Comparison of ENCODE assay signal across 8 cellular contexts in genomic region chr12:12718853-12719252, GRCh38. TPM values are rescaled to one million over a fixed set of nuclear protein-coding genes. Genes with fewer than 3 reads are reported as not detected.
DNase-seq lines count a peak whose midpoint lies in the region; ATAC-seq, FAIRE-seq and TF ChIP-seq lines count a peak whose summit lies in the region.

No MANE protein-coding gene starts in this region.

- 21% methylated on average over 14 of the region's 14 CpGs; no CpG with 5 or more reads in 1 of the 2 experiments for WGBS in H1 (ENCODE audit: extremely low coverage in 1 of 2, insufficient coverage in 1 of 2, insufficient read length in 1 of 2, insufficient replicate concordance in 2 of 2, low coverage in 1 of 2, low lambda C conversion rate in 2 of 2, missing lambda C conversion rate in 1 of 2), 2 experiments

- DNase-seq in cardiac muscle cell (ENCODE audit: low read depth in 1 of 2, low spot score in 1 of 2) (peak in 1 of 2 donors; percentile 27), left cardiac atrium (no peak), RPMI8226 (peak; percentile 52), H1 (ENCODE audit: low read depth in 1 of 2, low spot score in 2 of 2) (no peak), nephron progenitor cell (peak; percentile 7), HuH-7 (ENCODE audit: low spot score) (no peak), NCI-H1048 (lab: John Stamatoyannopoulos, UW) (no peak), SHP77 (lab: John Stamatoyannopoulos, UW) (no peak)

- H3K9me3 ChIP-seq in cardiac muscle cell (ENCODE audit: low read depth) (no peaks in the 10 kb centered on the region), H1 (ENCODE audit: insufficient read depth in 2 of 2, low read depth in 1 of 2, low read length in 1 of 2) (no peaks in the 10 kb centered on the region)

- peaks cover 10 to 12% of the 10 kb centered on the region in 2 experiments for H4K20me1 ChIP-seq in H1 (replicated peaks in 1 of 2; ENCODE audit: control insufficient read depth in 1 of 2, insufficient read depth in 2 of 2, low read length in 2 of 2)

- H3K9me3 Mint-ChIP-seq in nephron progenitor cell = no peaks in the 10 kb centered on the region

- H4K5ac ChIP-seq in H1 (ENCODE audit: insufficient read length, low read depth, low read length) = no peak overlapping the region

- H2BK20ac ChIP-seq in H1 (ENCODE audit: low read length) = no peak overlapping the region

- peaks cover 78% of the 10 kb centered on the region for H3K4me1 Mint-ChIP-seq in nephron progenitor cell

- no peak overlapping the region for H3K4ac ChIP-seq in H1 (replicated peaks; ENCODE audit: insufficient read length, low read depth, low read length)

- H3K9ac ChIP-seq in H1 (replicated peaks in 1 of 4; ENCODE audit: extremely low read depth in 1 of 4, low read depth in 3 of 4, low read length in 3 of 4) = peak overlapping the region in 3 of 4 experiments; percentile 8 to 51 (median 18); a peak in 3 of 7 replicates

- H3K23ac ChIP-seq in H1 (ENCODE audit: insufficient read length) = no peak overlapping the region

- H2AFZ ChIP-seq in H1 (ENCODE audit: low read length) = no peak overlapping the region

- no peak overlapping the region for H2BK12ac ChIP-seq in H1 (ENCODE audit: low read depth, low read length)

- TF ChIP-seq CTCF in cardiac muscle cell (IDR thresholded peaks at IDR 0.05; ENCODE audit: low read depth, low read length) (no peak), H1 (IDR thresholded peaks at IDR 0.05; ENCODE audit: control extremely low read depth in 1 of 3, insufficient read depth in 1 of 3, low read depth in 1 of 3, low read length in 3 of 3) (no peak), nephron progenitor cell (IDR thresholded peaks at IDR 0.05) (no peak)

- CTCF ChIA-PET in H1 (lab: Charles Lee; ENCODE audit: partially characterized antibody) = interaction anchor here (0.8 to 2.4 kb wide), 5 partner anchors 14 to 73 kb away, joined by 3 to 12 read pairs (median 4); no protein-coding TSS in a partner anchor

- peaks cover 20% of the 10 kb centered on the region for H3K27me3 Mint-ChIP-seq in nephron progenitor cell (ENCODE audit: low read depth, poor library complexity)

- no peak overlapping the region for H3K56ac ChIP-seq in H1 (replicated peaks; ENCODE audit: insufficient read length, low read depth, low read length)

- H3K27ac Mint-ChIP-seq in nephron progenitor cell = peak overlapping the region; percentile 44

- no peak for ATAC-seq in left cardiac atrium

- H3K4me3 ChIP-seq in cardiac muscle cell (peak overlapping the region; percentile 98), H1 (ENCODE audit: extremely low read depth in 1 of 4, insufficient read depth in 2 of 4, low read depth in 3 of 4, low read length in 4 of 4) (peak overlapping the region; percentile 89 to 99 (median 94); a peak in 7 of 8 replicates)

- peaks cover 7% of the 10 kb centered on the region; the same call in 1 of the 2 replicates for H3K79me1 ChIP-seq in H1 (ENCODE audit: low read depth, low read length)

- H3K79me2 ChIP-seq in H1 (ENCODE audit: control insufficient read depth in 1 of 2, insufficient read depth in 2 of 2, low read length in 2 of 2) = peaks cover 8 to 26% of the 10 kb centered on the region in 2 experiments; a peak in 3 of 4 replicates

- peaks cover 32% of the 10 kb centered on the region for H3K36me3 Mint-ChIP-seq in nephron progenitor cell (ENCODE audit: low read depth)

- H3K27ac ChIP-seq in cardiac muscle cell (no peak overlapping the region), H1 (ENCODE audit: low read depth, low read length) (no peak overlapping the region)

- TF ChIP-seq EP300 in H1 (IDR thresholded peaks at IDR 0.05; ENCODE audit: borderline replicate concordance in 1 of 2, low read depth in 2 of 2, low read length in 2 of 2) = no peak

- TF ChIP-seq POLR2A in H1 (IDR thresholded peaks at IDR 0.05; ENCODE audit: control extremely low read depth in 1 of 2, low read depth in 2 of 2, low read length in 2 of 2) = no peak

- H3K23me2 ChIP-seq in H1 (ENCODE audit: low read depth, low read length) = peaks cover 16% of the 10 kb centered on the region

- peak overlapping the region; percentile 95 to 96 for H3K4me2 ChIP-seq in H1 (ENCODE audit: insufficient read depth in 1 of 2, low read depth in 2 of 2, low read length in 2 of 2)

- no peak overlapping the region for H3K14ac ChIP-seq in H1 (ENCODE audit: insufficient read length)

- POLR2A ChIA-PET in H1 (lab: Charles Lee; ENCODE audit: partially characterized antibody) = interaction anchor here (0.8 to 1.5 kb wide), 3 partner anchors 27 to 632 kb away, joined by 3 to 4 read pairs (median 3); partner anchors contain the start of gene DDX47

- no peak overlapping the region for H2BK15ac ChIP-seq in H1 (ENCODE audit: low read length)

- H2BK5ac ChIP-seq in H1 (ENCODE audit: low read depth, low read length) = no peak overlapping the region

- no peak overlapping the region for H3K18ac ChIP-seq in H1 (ENCODE audit: extremely low read depth, low read length)

- H2AK5ac ChIP-seq in H1 (ENCODE audit: low read depth, low read length) = no peak overlapping the region

- H4K91ac ChIP-seq in H1 (replicated peaks; ENCODE audit: insufficient read length, low read length) = no peak overlapping the region

- no peak overlapping the region for H4K8ac ChIP-seq in H1 (ENCODE audit: extremely low read depth, insufficient read depth, low read length)

- peak overlapping the region; percentile 96 for H3K4me3 Mint-ChIP-seq in nephron progenitor cell

- peaks cover 48% of the 10 kb centered on the region for H3K4me1 ChIP-seq in cardiac muscle cell (ENCODE audit: low read depth)
- peaks cover 5 to 23% (median 14%) of the 10 kb centered on the region in 4 experiments; a peak in 6 of 7 replicates for H3K4me1 ChIP-seq in H1 (replicated peaks in 1 of 4; ENCODE audit: control insufficient read depth in 3 of 4, insufficient read depth in 4 of 4, low read length in 3 of 4)

- H2BK120ac ChIP-seq in H1 (replicated peaks; ENCODE audit: low read depth, low read length) = no peak overlapping the region

- no peak for TF ChIP-seq RAD21 in H1 (IDR thresholded peaks at IDR 0.05 in 1 of 2, conservative IDR thresholded peaks at IDR 0.05 in 1 of 2; ENCODE audit: low read depth in 2 of 2, low read length in 2 of 2)

- H3K36me3 ChIP-seq in cardiac muscle cell (peaks cover 36% of the 10 kb centered on the region), H1 (ENCODE audit: control insufficient read depth in 2 of 4, insufficient read depth in 4 of 4, low read length in 3 of 4) (peaks cover 0 to 40% (median 10%) of the 10 kb centered on the region in 4 experiments; a peak in 6 of 8 replicates)

- no peak for FAIRE-seq in H1 (lab: Jason Lieb, UNC)

- H3K27me3 ChIP-seq in cardiac muscle cell (no peaks in the 10 kb centered on the region), H1 (replicated peaks in 1 of 4; ENCODE audit: control insufficient read depth in 3 of 4, extremely low read depth in 1 of 4, insufficient read depth in 3 of 4, low read length in 3 of 4) (peaks cover 0 to 4% (median under 1%) of the 10 kb centered on the region in 4 experiments; a peak in 2 of 7 replicates)

- intact Hi-C loops in left cardiac atrium (cut with DNase I) = loop anchor here in 1 of 2 donors (5.0 kb wide), 1 partner anchor 68 kb away; the partner anchor contains the start of gene APOLD1

TF ChIP-seq in H1, 55 proteins besides CTCF, POLR2A, EP300 and RAD21:
- no peak for TF ChIP-seq TEAD4 (IDR thresholded peaks at IDR 0.05; ENCODE audit: low read depth, low read length)
- no peak for TF ChIP-seq PHF8 (conservative IDR thresholded peaks at IDR 0.05; ENCODE audit: low read depth, low read length)
TF ChIP-seq in H1: peak in this region for 0.

RNA-seq across cellular contexts. Expression of gene CDKN1B, which starts 1.7 kb away (rescaled TPM):
- total RNA-seq in cardiac muscle cell = 63.9 and 90.4 TPM in 2 replicates
- polyA plus RNA-seq in cardiac muscle cell = 5.8 and 15.2 TPM in 2 replicates
- 10 to 100 TPM; 23.7 to 42.4 TPM for total RNA-seq in left cardiac atrium
- 27.2 and 28.8 TPM in 2 replicates for total RNA-seq in H1 (2021; fragmentation: NEBNext Ultra II Directional; extraction: Animal tissue kit (Norgen Biotek cat#: 25700))
- polyA plus RNA-seq in H1 (2011; rRNA removed) = 6.5 and 9.4 TPM in 2 replicates
- 11.1 TPM for polyA plus RNA-seq in H1 (2011; cell fraction: cytosol; rRNA removed)
- 9.4 TPM for polyA plus RNA-seq in H1 (2011; cell fraction: nucleus; rRNA removed)
- 14.5 to 18.1 TPM (median 17.0 TPM) in 4 replicates for polyA plus RNA-seq in H1 (2012, experiment 1 of 2)
- polyA plus RNA-seq in H1 (2012, experiment 2 of 2) = 8.3 TPM
- polyA plus RNA-seq in H1 (2013, experiment 1 of 2) = 15.1 TPM
- 14.9 TPM for polyA plus RNA-seq in H1 (2013, experiment 2 of 2)
- polyA minus RNA-seq in H1 (2011; rRNA and poly(A)+ RNA removed) = 4.2 and 6.1 TPM in 2 replicates
- 18.7 TPM for polyA minus RNA-seq in H1 (2011; cell fraction: cytosol; rRNA and poly(A)+ RNA removed)
- 11.4 TPM for polyA minus RNA-seq in H1 (2011; cell fraction: nucleus; rRNA and poly(A)+ RNA removed)

RNA-seq across cellular contexts. Expression of gene GPR19, which starts 22.9 kb away (rescaled TPM):
- total RNA-seq in cardiac muscle cell (1.0 and 1.6 TPM in 2 replicates), left cardiac atrium (not detected)
- polyA plus RNA-seq in cardiac muscle cell (1.6 and 3.4 TPM in 2 replicates), H1 (2011; rRNA removed) (10.9 and 19.3 TPM in 2 replicates)
- total RNA-seq in H1 (2021; fragmentation: NEBNext Ultra II Directional; extraction: Animal tissue kit (Norgen Biotek cat#: 25700)) = 17.1 and 19.1 TPM in 2 replicates
- 13.2 TPM for polyA plus RNA-seq in H1 (2011; cell fraction: cytosol; rRNA removed)
- polyA plus RNA-seq in H1 (2011; cell fraction: nucleus; rRNA removed) = 9.3 TPM
- 12.8 to 15.4 TPM (median 14.3 TPM) in 4 replicates for polyA plus RNA-seq in H1 (2012, experiment 1 of 2)
- 2.7 TPM for polyA plus RNA-seq in H1 (2012, experiment 2 of 2)
- 20.5 TPM for polyA plus RNA-seq in H1 (2013, experiment 1 of 2)
- polyA plus RNA-seq in H1 (2013, experiment 2 of 2) = 21.2 TPM
- 27.4 and 30.6 TPM in 2 replicates for polyA minus RNA-seq in H1 (2011; rRNA and poly(A)+ RNA removed)
- polyA minus RNA-seq in H1 (2011; cell fraction: cytosol; rRNA and poly(A)+ RNA removed) = 6.8 TPM
- polyA minus RNA-seq in H1 (2011; cell fraction: nucleus; rRNA and poly(A)+ RNA removed) = 21.1 TPM

Comparison
In these comparisons a context has a peak if more than half of its experiments do, and no peak if none do; other contexts are left out.
1. DNase-seq: peak in RPMI8226 (single experiment) and nephron progenitor cell (single experiment); none in left cardiac atrium (single experiment), H1 (0 of 2), HuH-7 (single experiment), NCI-H1048 (single experiment) and SHP77 (0 of 2).